8 cellular contexts compared by ENCODE assay signal in genomic region chr1:31931241-31932225, GRCh38. TPM values are rescaled to one million over a fixed set of nuclear protein-coding genes. Genes with fewer than 3 reads are reported as not detected.
DNase-seq lines count a peak whose midpoint lies in the region; ATAC-seq, FAIRE-seq and TF ChIP-seq lines count a peak whose summit lies in the region.

No MANE protein-coding gene starts in this region.

- H3K27me3 ChIP-seq in WERI-Rb-1 (ENCODE audit: insufficient read depth, low read depth, severe bottlenecking) = no peaks in the 10 kb centered on the region

- DNase-seq in activated T-cell treated with anti-CD3 and anti-CD28 coated beads, Interleukin-2, amount 50 U/mL, for 4 hours = no peak
- DNase-seq in activated T-cell treated with anti-CD3 and anti-CD28 coated beads for 4 hours = no peak
- DNase-seq in fibroblast of peridontal ligament (ENCODE audit: extremely low read depth) = peak; percentile 49
- DNase-seq in stimulated activated effector memory CD8-positive, alpha-beta T cell treated with anti-CD3 and anti-CD28 coated beads, Interleukin-12 subunit alpha, Interleukin-12 subunit beta, amount 100 ng/mL, for 72 hours (ENCODE audit: low spot score in 2 of 2) = no peak
- DNase-seq in DMS153 treated with DMSO at 0.1 percent for 48 hours (lab: John Stamatoyannopoulos, UW; ENCODE audit: unreplicated experiment) = no peak
- no peak for DNase-seq in kidney
- DNase-seq in WERI-Rb-1 = no peak

- peaks cover 91% of the 10 kb centered on the region for H3K4me1 Mint-ChIP-seq in activated T-cell treated with anti-CD3 and anti-CD28 coated beads, Interleukin-2, amount 50 U/mL, for 4 hours (ENCODE audit: low read depth)
- H3K4me1 Mint-ChIP-seq in T-helper 1 cell treated with Interleukin-12 subunit alpha and Interleukin-12 subunit beta and Interleukin-4 antibody, amounts not matched to agents 30 μg/mL and 1 μg/mL, for 36 hours (ENCODE audit: low read depth) = peaks cover 67% of the 10 kb centered on the region
- peaks cover 76% of the 10 kb centered on the region for H3K4me1 Mint-ChIP-seq in stimulated activated effector memory CD8-positive, alpha-beta T cell treated with anti-CD3 and anti-CD28 coated beads, Interleukin-12 subunit alpha, Interleukin-12 subunit beta, amount 100 ng/mL, for 72 hours

- H3K9me3 ChIP-seq in kidney (ENCODE audit: control insufficient read depth in 1 of 2, low read length in 2 of 2) = no peaks in the 10 kb centered on the region
- H3K9me3 ChIP-seq in WERI-Rb-1 (ENCODE audit: severe bottlenecking) = no peaks in the 10 kb centered on the region

- H3K4me1 ChIP-seq in kidney (ENCODE audit: control insufficient read depth in 1 of 2, insufficient read depth in 1 of 2, low read depth in 1 of 2, low read length in 2 of 2) = peaks cover 13 to 15% of the 10 kb centered on the region in 2 donors

- TF ChIP-seq CTCF in kidney (IDR thresholded peaks at IDR 0.05; ENCODE audit: borderline replicate concordance, extremely low read depth, insufficient read depth) (no peak), WERI-Rb-1 (IDR thresholded peaks at IDR 0.05; ENCODE audit: low read depth, low read length) (no peak)

- no peak overlapping the region for H3K4me3 ChIP-seq in kidney (ENCODE audit: low read length in 2 of 2)
- no peak overlapping the region for H3K4me3 ChIP-seq in WERI-Rb-1 (ENCODE audit: low read depth, low read length)

- H3K36me3 ChIP-seq in kidney (ENCODE audit: control insufficient read depth in 1 of 2, insufficient read depth in 2 of 2, low read length in 2 of 2) (no peaks in the 10 kb centered on the region), WERI-Rb-1 (no peaks in the 10 kb centered on the region)

- no peak overlapping the region for H3K9ac ChIP-seq in kidney (ENCODE audit: low read length in 2 of 2)

- no peaks in the 10 kb centered on the region for H3K9me3 Mint-ChIP-seq in activated T-cell treated with anti-CD3 and anti-CD28 coated beads, Interleukin-2, amount 50 U/mL, for 4 hours
- no peaks in the 10 kb centered on the region for H3K9me3 Mint-ChIP-seq in T-helper 1 cell treated with Interleukin-12 subunit alpha and Interleukin-12 subunit beta and Interleukin-4 antibody, amounts not matched to agents 30 μg/mL and 1 μg/mL, for 36 hours
- H3K9me3 Mint-ChIP-seq in stimulated activated effector memory CD8-positive, alpha-beta T cell treated with anti-CD3 and anti-CD28 coated beads, Interleukin-12 subunit alpha, Interleukin-12 subunit beta, amount 100 ng/mL, for 72 hours = no peaks in the 10 kb centered on the region

- H3K4me3 Mint-ChIP-seq in activated T-cell treated with anti-CD3 and anti-CD28 coated beads, Interleukin-2, amount 50 U/mL, for 4 hours = peak overlapping the region; percentile 58
- H3K4me3 Mint-ChIP-seq in T-helper 1 cell treated with Interleukin-12 subunit alpha and Interleukin-12 subunit beta and Interleukin-4 antibody, amounts not matched to agents 30 μg/mL and 1 μg/mL, for 36 hours = peak overlapping the region; percentile 73
- peak overlapping the region; percentile 99 for H3K4me3 Mint-ChIP-seq in stimulated activated effector memory CD8-positive, alpha-beta T cell treated with anti-CD3 and anti-CD28 coated beads, Interleukin-12 subunit alpha, Interleukin-12 subunit beta, amount 100 ng/mL, for 72 hours

- H3K27me3 Mint-ChIP-seq in activated T-cell treated with anti-CD3 and anti-CD28 coated beads, Interleukin-2, amount 50 U/mL, for 4 hours (ENCODE audit: low read depth) = no peaks in the 10 kb centered on the region
- H3K27me3 Mint-ChIP-seq in T-helper 1 cell treated with Interleukin-12 subunit alpha and Interleukin-12 subunit beta and Interleukin-4 antibody, amounts not matched to agents 30 μg/mL and 1 μg/mL, for 36 hours (ENCODE audit: low read depth) = no peaks in the 10 kb centered on the region

- no peak for FAIRE-seq in kidney (lab: Jason Lieb, UNC)

- peak overlapping the region; percentile 92 for H3K27ac Mint-ChIP-seq in T-helper 1 cell treated with Interleukin-12 subunit alpha and Interleukin-12 subunit beta and Interleukin-4 antibody, amounts not matched to agents 30 μg/mL and 1 μg/mL, for 36 hours
- peak overlapping the region; percentile 78 for H3K27ac Mint-ChIP-seq in stimulated activated effector memory CD8-positive, alpha-beta T cell treated with anti-CD3 and anti-CD28 coated beads, Interleukin-12 subunit alpha, Interleukin-12 subunit beta, amount 100 ng/mL, for 72 hours

- ATAC-seq in activated T-cell treated with anti-CD3 and anti-CD28 coated beads, Interleukin-2, amount 50 U/mL, for 4 hours = peak; percentile 5 to 12
- peak; percentile 22 for ATAC-seq in stimulated activated effector memory CD8-positive, alpha-beta T cell treated with anti-CD3 and anti-CD28 coated beads, Interleukin-12 subunit alpha, Interleukin-12 subunit beta, amount 100 ng/mL, for 72 hours

- H3K27ac ChIP-seq in kidney (ENCODE audit: low read depth in 2 of 2, low read length in 2 of 2) = peak overlapping the region in 1 of 2 donors; percentile 49
- H3K27ac ChIP-seq in WERI-Rb-1 = no peak overlapping the region

- intact Hi-C loops in kidney (cut with DNase I) = no loop called here

- peaks cover 21% of the 10 kb centered on the region for H3K36me3 Mint-ChIP-seq in activated T-cell treated with anti-CD3 and anti-CD28 coated beads, Interleukin-2, amount 50 U/mL, for 4 hours (ENCODE audit: insufficient read depth)
- H3K36me3 Mint-ChIP-seq in T-helper 1 cell treated with Interleukin-12 subunit alpha and Interleukin-12 subunit beta and Interleukin-4 antibody, amounts not matched to agents 30 μg/mL and 1 μg/mL, for 36 hours (ENCODE audit: low read depth) = peaks cover 36% of the 10 kb centered on the region
- peaks cover 93% of the 10 kb centered on the region for H3K36me3 Mint-ChIP-seq in stimulated activated effector memory CD8-positive, alpha-beta T cell treated with anti-CD3 and anti-CD28 coated beads, Interleukin-12 subunit alpha, Interleukin-12 subunit beta, amount 100 ng/mL, for 72 hours

RNA-seq across cellular contexts. Expression of gene PTP4A2, which starts 6.6 kb away (rescaled TPM):
- 100 to 1,000 TPM; 294 to 337 (median 297) TPM for total RNA-seq in activated T-cell treated with anti-CD3 and anti-CD28 coated beads, Interleukin-2, amount 50 U/mL, for 4 hours
- total RNA-seq in kidney = 236 TPM
- polyA plus RNA-seq in kidney (ENCODE audit: insufficient read depth, low read depth, low replicate concordance) = 130 TPM
